Comparison of ENCODE assay signal across 23 cellular contexts in the genomic region with DNA sequence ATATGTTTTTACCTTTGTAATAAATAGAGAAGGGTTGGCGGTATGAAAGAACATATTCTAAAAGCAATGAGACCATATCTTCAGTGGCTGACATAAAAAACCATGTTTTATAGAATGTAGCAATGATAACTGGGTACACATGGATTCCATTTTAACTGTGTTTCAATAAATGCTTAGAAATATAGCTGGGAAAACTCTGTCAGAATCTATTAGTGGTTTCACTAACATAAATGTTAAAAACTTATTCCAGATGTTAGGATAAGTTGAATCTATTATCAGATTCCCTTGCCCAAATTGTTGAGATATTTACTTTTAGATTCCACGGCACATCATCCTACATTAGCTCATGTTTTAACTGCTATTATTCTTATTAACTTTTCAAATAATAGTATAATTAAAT.
"Had no signal": no experiment of that assay in that cellular context is flagged by ENCODE, and none has a peak within 500 bp of the region (broad histone marks: within the 10 kb centered on the region; RNA-seq: fewer than 3 reads in every experiment).

No MANE protein-coding gene starts in this region.

- ATAC-seq: esophagus mucosa, gastrocnemius medialis, heart right ventricle, left cardiac atrium, left lung, left ventricle myocardium superior, lower lobe of right lung, mucosa of descending colon had no signal

- H3K27ac ChIP-seq: coronary artery, epithelial cell of prostate, esophagus squamous epithelium, gastrocnemius medialis, heart right ventricle, left lung, lower lobe of right lung had no signal

- DNase-seq: dermis blood vessel endothelial cell; dorsolateral prefrontal cortex; effector CD4-positive, alpha-beta T cell; effector memory CD4-positive, alpha-beta T cell; endodermal cell; erythroblast; esophagus squamous epithelium; foreskin melanocyte; gastrocnemius medialis; glutamatergic neuron; head of caudate nucleus; heart right ventricle; hippocampal formation; left cardiac atrium; left lung; left ventricle myocardium superior; lower lobe of right lung; mesenchymal stem cell; mucosa of descending colon; naive B cell had no signal

- H3K27me3 ChIP-seq: dorsolateral prefrontal cortex, esophagus squamous epithelium, gastrocnemius medialis, heart right ventricle, left lung had no signal

- H3K4me3 ChIP-seq: coronary artery, dorsolateral prefrontal cortex, esophagus squamous epithelium, gastrocnemius medialis, heart right ventricle, left lung, lower lobe of right lung, mucosa of descending colon had no signal

- H3K4me1 ChIP-seq: gastrocnemius medialis, heart right ventricle, left lung, lower lobe of right lung had no signal

- H3K36me3 ChIP-seq: esophagus squamous epithelium, gastrocnemius medialis, heart right ventricle, left lung, lower lobe of right lung had no signal

- H3K9me3 ChIP-seq: esophagus squamous epithelium, gastrocnemius medialis, heart right ventricle, left lung, lower lobe of right lung, mucosa of descending colon had no signal
